1 cellular context compared by ENCODE assay signal in genomic region chr10:69446650-69447151, GRCh38.
TF ChIP-seq lines count a peak whose summit lies in the region.

No MANE protein-coding gene starts in this region.

TF ChIP-seq in SK-N-SH, 30 proteins besides CTCF, POLR2A, EP300 and RAD21 (continued from another document):
- TF ChIP-seq FOSL2 (IDR thresholded peaks at IDR 0.05; ENCODE audit: borderline replicate concordance, low read depth) (peak; percentile 96), MAX (IDR thresholded peaks at IDR 0.05; ENCODE audit: low read depth) (peak; percentile 25; the same call in 1 of the 2 replicates), JUND (IDR thresholded peaks at IDR 0.05) (peak; percentile 90), EZH2phosphoT487 (IDR thresholded peaks at IDR 0.05; ENCODE audit: borderline replicate concordance, low read depth) (no peak)
